24 cellular contexts compared by ENCODE assay signal in the genomic region with DNA sequence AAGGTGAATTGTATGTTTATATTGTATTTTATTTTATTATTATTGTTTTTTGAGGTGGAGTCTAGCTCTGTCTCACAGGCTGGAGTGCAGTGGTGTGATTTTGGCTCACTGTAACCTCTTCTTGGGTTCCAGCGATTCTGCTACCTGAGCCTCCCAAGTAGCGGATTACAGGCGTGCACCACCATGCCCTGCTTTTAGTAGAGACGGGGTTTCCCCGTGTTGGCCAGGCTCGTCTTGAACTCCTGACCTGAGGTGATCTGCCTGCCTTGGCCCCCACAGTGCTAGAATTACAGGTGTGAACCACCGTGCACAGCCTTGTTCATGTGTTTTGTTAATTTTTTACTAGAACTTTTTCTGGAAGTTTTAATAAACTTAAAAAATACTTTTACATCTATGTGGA. TPM values are rescaled to one million over a fixed set of nuclear protein-coding genes. Genes with fewer than 3 reads are reported as not detected.
DNase-seq lines count a peak whose midpoint lies in the region; ATAC-seq, FAIRE-seq and TF ChIP-seq lines count a peak whose summit lies in the region.
"Had no signal": no experiment of that assay in that cellular context is flagged by ENCODE, and none has a peak within 500 bp of the region (broad histone marks: within the 10 kb centered on the region; RNA-seq: fewer than 3 reads in every experiment).

No MANE protein-coding gene starts in this region.

- H3K9me3 ChIP-seq in CD4-positive, alpha-beta memory T cell (ENCODE audit: control insufficient read depth in 1 of 2, low read length in 2 of 2), result no peaks in the 10 kb centered on the region
- H3K9me3 ChIP-seq in Loucy (ENCODE audit: insufficient read depth, low read depth, low read length) (no peaks in the 10 kb centered on the region), GM12878 (replicated peaks; ENCODE audit: control insufficient read depth, insufficient read depth, low read length) (peaks cover 11% of the 10 kb centered on the region; the same call in 2 of the 3 replicates)
- H3K9me3 ChIP-seq: upper lobe of left lung had no signal

- no peak for TF ChIP-seq EP300 in GM12878 (IDR thresholded peaks at IDR 0.05; ENCODE audit: borderline replicate concordance in 1 of 2, control insufficient read depth in 1 of 2, low read depth in 2 of 2, low read length in 2 of 2)

- H3K36me3 Mint-ChIP-seq in CD4-positive, alpha-beta memory T cell, result peaks cover 22 to 36% of the 10 kb centered on the region in 2 donors
- H3K36me3 Mint-ChIP-seq in natural killer cell, result no peaks in the 10 kb centered on the region

- in situ Hi-C loops in GM12878 (cut with MboI), result loop anchor here (5.0 kb wide), 2 partner anchors 127 to 248 kb away; no protein-coding TSS in a partner anchor

- no peaks in the 10 kb centered on the region for H3K36me3 ChIP-seq in CD4-positive, alpha-beta memory T cell (ENCODE audit: insufficient read depth, low read length)
- H3K36me3 ChIP-seq in Loucy (ENCODE audit: insufficient read depth, low read length) (no peaks in the 10 kb centered on the region), GM12878 (ENCODE audit: control insufficient read depth in 2 of 2, insufficient read depth in 2 of 2, low read length in 1 of 2) (no peaks in the 10 kb centered on the region)
- H3K36me3 ChIP-seq: upper lobe of left lung had no signal

- no peak overlapping the region for H2AFZ ChIP-seq in Loucy (ENCODE audit: low read length)
- no peak overlapping the region for H2AFZ ChIP-seq in GM12878 (ENCODE audit: control insufficient read depth, low read depth, low read length)

- peaks cover 0 to 7% (median under 1%) of the 10 kb centered on the region in 8 donors for H3K9me3 Mint-ChIP-seq in CD4-positive, alpha-beta memory T cell
- peaks cover 0 to 3% of the 10 kb centered on the region in 2 donors for H3K9me3 Mint-ChIP-seq in natural killer cell

- H3K27ac Mint-ChIP-seq in CD4-positive, alpha-beta memory T cell, result peak overlapping the region; percentile 10 to 98 (median 91)
- peak overlapping the region; percentile 64 to 85 for H3K27ac Mint-ChIP-seq in natural killer cell

- SMC1A ChIA-PET in GM12878 (lab: Charles Lee; ENCODE audit: uncharacterized antibody, unreplicated experiment), result interaction anchor here (1.1 to 7.1 kb wide), 7 partner anchors 7 to 129 kb away, joined by 3 to 170 read pairs (median 5); no protein-coding TSS in a partner anchor

- peaks cover 9% of the 10 kb centered on the region; the same call in 1 of the 2 replicates for H3F3A ChIP-seq in Loucy (ENCODE audit: low read depth)

- no peaks in the 10 kb centered on the region for H3K27me3 ChIP-seq in CD4-positive, alpha-beta memory T cell (ENCODE audit: insufficient read depth, low read length)
- no peaks in the 10 kb centered on the region for H3K27me3 ChIP-seq in Loucy (ENCODE audit: insufficient read depth, low read length, poor library complexity, severe bottlenecking)
- H3K27me3 ChIP-seq in GM12878 (replicated peaks in 1 of 2; ENCODE audit: control insufficient read depth in 2 of 2, insufficient read depth in 2 of 2, low read length in 1 of 2), result no peaks in the 10 kb centered on the region
- H3K27me3 ChIP-seq: upper lobe of left lung had no signal

- H3K4me1 Mint-ChIP-seq in CD4-positive, alpha-beta memory T cell, result peaks cover 35 to 80% (median 52%) of the 10 kb centered on the region in 4 donors
- H3K4me1 Mint-ChIP-seq in natural killer cell, result peaks cover 55 to 68% of the 10 kb centered on the region in 2 donors

- H3K79me2 ChIP-seq in Loucy (ENCODE audit: insufficient read depth, low read length) (peaks cover 83% of the 10 kb centered on the region), GM12878 (ENCODE audit: control insufficient read depth, insufficient read depth, low read length) (peaks cover 74% of the 10 kb centered on the region)

- no peaks in the 10 kb centered on the region for H3K27me3 Mint-ChIP-seq in CD4-positive, alpha-beta memory T cell
- no peaks in the 10 kb centered on the region for H3K27me3 Mint-ChIP-seq in natural killer cell (ENCODE audit: low read depth in 2 of 2)
- H3K27me3 Mint-ChIP-seq: IgD-negative memory B cell had no signal

- H3K4me1 ChIP-seq in CD4-positive, alpha-beta memory T cell (ENCODE audit: insufficient read depth, low read length), result peaks cover 69% of the 10 kb centered on the region
- peaks cover 66% of the 10 kb centered on the region for H3K4me1 ChIP-seq in Loucy (ENCODE audit: insufficient read depth, low read length, poor library complexity, severe bottlenecking)
- H3K4me1 ChIP-seq in GM12878 (ENCODE audit: control insufficient read depth, insufficient read depth, low read length), result no peaks in the 10 kb centered on the region; the same call in 1 of the 2 replicates

- H3K27ac ChIP-seq in CD4-positive, alpha-beta memory T cell (ENCODE audit: low read depth, low read length), result no peak overlapping the region
- H3K27ac ChIP-seq in GM12878 (ENCODE audit: control insufficient read depth, insufficient read depth), result no peak overlapping the region
- H3K27ac ChIP-seq: HL-60 had no signal

- DNase-seq in CD4-positive, alpha-beta memory T cell, result peak in 2 of 5 donors; percentile 23 to 44
- no peak for DNase-seq in GM12878 (ENCODE audit: low read depth, low spot score)
- DNase-seq in natural killer cell, result no peak
- no peak for DNase-seq in sciatic nerve (ENCODE audit: low spot score)
- no peak for DNase-seq in HCEC 1CT
- no peak for DNase-seq in LoVo (ENCODE audit: low spot score)
- DNase-seq in NCI-H446 (lab: John Stamatoyannopoulos, UW), result no peak
- DNase-seq: activated CD4-positive, alpha-beta T cell treated with anti-CD3 and anti-CD28 coated beads for 48 hours; activated gamma-delta T cell treated with Interleukin-2 at 50 U/mL for 16 hours; glutamatergic neuron; left cardiac atrium; midbrain; NCI-H146; NCI-H2171 treated with DMSO at 0.1 percent for 48 hours; NCI-H69; RPMI8226; small intestine; stimulated activated CD4-positive, alpha-beta T cell treated with anti-CD3 and anti-CD28 coated beads, Interleukin-2, amount 100 ng/mL, for 48 hours; upper lobe of left lung had no signal

- 93% methylated on average over 7 of the region's 7 CpGs for WGBS in GM12878 (ENCODE audit: insufficient coverage, insufficient replicate concordance, low lambda C conversion rate, missing lambda C conversion rate)

- ATAC-seq in GM12878 (no peak), natural killer cell (no peak), sciatic nerve (no peak)
- ATAC-seq: left cardiac atrium, SK-N-SH treated with all-trans-retinoic acid at 6 μM for 48 hours had no signal

- TF ChIP-seq CTCF in Loucy (conservative IDR thresholded peaks at IDR 0.05; ENCODE audit: low read length) (no peak), GM12878 (IDR thresholded peaks at IDR 0.05 in 2 of 3, conservative IDR thresholded peaks at IDR 0.05 in 1 of 3; ENCODE audit: control insufficient read depth in 2 of 3, extremely low read depth in 1 of 3, insufficient read depth in 1 of 3, low read depth in 3 of 3, low read length in 3 of 3) (no peak), natural killer cell (IDR thresholded peaks at IDR 0.05) (no peak)

- H3K4me3 Mint-ChIP-seq in CD4-positive, alpha-beta memory T cell, result peak overlapping the region in 6 of 8 donors; percentile 49 to 86 (median 70)
- peak overlapping the region; percentile 77 for H3K4me3 Mint-ChIP-seq in natural killer cell

- no peak overlapping the region for H3K9ac ChIP-seq in Loucy (ENCODE audit: low read depth, low read length, poor library complexity, severe bottlenecking)
- H3K9ac ChIP-seq in GM12878 (ENCODE audit: control insufficient read depth, insufficient read depth, low read length), result no peak overlapping the region

- RAD21 ChIA-PET in GM12878 (lab: Charles Lee; ENCODE audit: unreplicated experiment), result interaction anchor here (0.7 to 6.7 kb wide), 9 partner anchors 17 to 131 kb away, joined by 3 to 97 read pairs (median 6); no protein-coding TSS in a partner anchor

- TF ChIP-seq POLR2A in GM12878 (IDR thresholded peaks at IDR 0.05; ENCODE audit: low read depth, low read length), result no peak

- no peak for TF ChIP-seq RAD21 in GM12878 (IDR thresholded peaks at IDR 0.05; ENCODE audit: insufficient read depth, low read depth, low read length)

- BruUV-seq in GM12878 (replicated peaks; lab: Mats Ljungman, UMichigan), result no TSS peak

- FAIRE-seq in GM12878 (lab: Jason Lieb, UNC), result no peak
- FAIRE-seq: colon, small intestine had no signal

- POLR2A ChIA-PET in CD4-positive, alpha-beta memory T cell (lab: Charles Lee; ENCODE audit: partially characterized antibody), result interaction anchor here (1.2 to 7.1 kb wide), 7 partner anchors 14 to 48 kb away, joined by 3 to 115 read pairs (median 5); no protein-coding TSS in a partner anchor
- POLR2A ChIA-PET in GM12878 (lab: Charles Lee), result interaction anchor here (0.7 to 1.9 kb wide), 4 partner anchors 24 to 592 kb away, joined by 3 to 7 read pairs (median 4); partner anchors contain the start of gene ARHGDIB

- intact Hi-C loops in CD4-positive, alpha-beta memory T cell (cut with micrococcal nuclease), result loop anchor here (10.0 kb wide), 1 partner anchor 105 kb away; no protein-coding TSS in a partner anchor
- intact Hi-C loops in GM12878 (cut with micrococcal nuclease; ENCODE audit: unreplicated experiment) (loop anchor here (5.0 to 10.0 kb wide), 3 partner anchors 215 to 403 kb away; a partner anchor contains a TSS), natural killer cell (cut with micrococcal nuclease) (loop anchor here (5.0 kb wide), 2 partner anchors 132 to 593 kb away; partner anchors contain the start of gene ARHGDIB), sciatic nerve (cut with DNase I) (loop anchor here (10.0 kb wide), 1 partner anchor 125 kb away; no protein-coding TSS in a partner anchor)

- CTCF ChIA-PET in CD4-positive, alpha-beta memory T cell (lab: Charles Lee; ENCODE audit: partially characterized antibody), result interaction anchor here (1.5 to 2.8 kb wide), 3 partner anchors 17 to 84 kb away, joined by 4 to 18 read pairs (median 13); no protein-coding TSS in a partner anchor
- CTCF ChIA-PET in GM12878 (lab: Yijun Ruan, JAX), result interaction anchor here (0.6 to 6.8 kb wide), 4 partner anchors 16 to 85 kb away, joined by 4 to 57 read pairs (median 23); no protein-coding TSS in a partner anchor

- H4K20me1 ChIP-seq in Loucy (ENCODE audit: insufficient read depth, low read length, poor library complexity, severe bottlenecking), result peaks cover 46% of the 10 kb centered on the region
- no peaks in the 10 kb centered on the region for H4K20me1 ChIP-seq in GM12878 (ENCODE audit: control insufficient read depth, insufficient read depth)

- H3K9me2 ChIP-seq in Loucy (replicated peaks; ENCODE audit: low read depth, low read length), result no peaks in the 10 kb centered on the region

- H3K4me3 ChIP-seq in CD4-positive, alpha-beta memory T cell (ENCODE audit: low read length in 2 of 2), result no peak overlapping the region
- peak overlapping the region; percentile 80 for H3K4me3 ChIP-seq in Loucy (ENCODE audit: low read length, poor library complexity, severe bottlenecking)
- no peak overlapping the region for H3K4me3 ChIP-seq in GM12878
- H3K4me3 ChIP-seq: upper lobe of left lung had no signal

- H3K4me2 ChIP-seq in Loucy (ENCODE audit: low read depth, low read length, poor library complexity, severe bottlenecking) (peak overlapping the region; percentile 78), GM12878 (ENCODE audit: control insufficient read depth, insufficient read depth) (no peak overlapping the region)

RNA-seq across cellular contexts. Expression of gene ATF7IP, which starts 3.8 kb away (rescaled TPM):
- total RNA-seq in CD4-positive, alpha-beta memory T cell, result 100 to 1,000 TPM; 209 to 223 TPM
- 100 to 1,000 TPM in 1 of 2 donors, 10 to 100 TPM in 1; 87.3 to 103 TPM for polyA plus RNA-seq in CD4-positive, alpha-beta memory T cell
- 252 TPM in 2 replicates for total RNA-seq in GM12878 (2013; cell fraction: nucleolus; rRNA removed)
- total RNA-seq in GM12878 (2014; rRNA removed) (27.8 and 34.7 TPM in 2 replicates), GM12878 (2014; rRNA removed; fragmentation: Illumina TruSeq; extraction: Trizol) (44.0 and 47.4 TPM in 2 replicates), GM12878 (2021) (60.7 and 66.6 TPM in 2 replicates), natural killer cell (100 to 1,000 TPM; 161 to 180 (median 173) TPM), sciatic nerve (91.8 TPM)
- 10.0 TPM for polyA plus RNA-seq in GM12878 (2011; ENCODE audit: low read depth)
- polyA plus RNA-seq in GM12878 (2011; rRNA removed) (19.6 and 25.2 TPM in 2 replicates), GM12878 (2014; fragmentation: Illumina TruSeq; extraction: Trizol) (31.9 and 39.3 TPM in 2 replicates), GM12878 (2014; fragmentation: Nextera tagmentation; extraction: Ambion mirVana) (1 to 10 TPM; 6.2 to 8.1 TPM), GM12878 (2014; rRNA removed) (14.7 and 15.1 TPM in 2 replicates), GM12878 (2016; fragmentation: Nextera tagmentation; extraction: Ambion mirVana) (10 to 100 TPM; 30.7 to 33.0 TPM)
- polyA plus RNA-seq in GM12878 (2011; cell fraction: cytosol; rRNA removed), result 15.2 and 23.1 TPM in 2 replicates
- polyA plus RNA-seq in GM12878 (2011; cell fraction: nucleus; rRNA removed), result 26.1 and 31.8 TPM in 2 replicates
- polyA plus RNA-seq in GM12878 (2012), result 12.7 and 12.8 TPM in 2 replicates
- polyA minus RNA-seq in GM12878 (2011; rRNA and poly(A)+ RNA removed), result 69.3 and 72.3 TPM in 2 replicates
- 30.3 and 30.6 TPM in 2 replicates for polyA minus RNA-seq in GM12878 (2011; cell fraction: cytosol; rRNA and poly(A)+ RNA removed)
- 51.4 and 78.9 TPM in 2 replicates for polyA minus RNA-seq in GM12878 (2011; cell fraction: nucleus; rRNA and poly(A)+ RNA removed)
